In genomic region chr6:48113130-48113529, GRCh38 we compare ENCODE assay signal across 15 cellular contexts. TPM values are rescaled to one million over a fixed set of nuclear protein-coding genes. Genes with fewer than 3 reads are reported as not detected.
"Had no signal": no experiment of that assay in that cellular context is flagged by ENCODE, and none has a peak within 500 bp of the region (broad histone marks: within the 10 kb centered on the region; RNA-seq: fewer than 3 reads in every experiment).

No MANE protein-coding gene starts in this region.

- H3K27me3 Mint-ChIP-seq: activated CD4-positive, alpha-beta T cell treated with anti-CD3 and anti-CD28 coated beads, Interleukin-2, amount 10 ng/mL, durations not matched to agents 24 days and 14 days; activated naive CD8-positive, alpha-beta T cell treated with anti-CD3 and anti-CD28 coated beads, Interleukin-2, amount 10 ng/mL, durations not matched to agents 7 days and 5 days; effector memory CD8-positive, alpha-beta T cell; stimulated activated naive CD8-positive, alpha-beta T cell treated with anti-CD3 and anti-CD28 coated beads, Interleukin-15, Interleukin-2, amounts not matched to agents 100 ng/mL and 50 ng/mL, for 24 hours had no signal

- H3K9me3 Mint-ChIP-seq: activated CD4-positive, alpha-beta T cell treated with anti-CD3 and anti-CD28 coated beads, Interleukin-2, amount 10 ng/mL, durations not matched to agents 24 days and 14 days; activated naive CD8-positive, alpha-beta T cell treated with anti-CD3 and anti-CD28 coated beads, Interleukin-2, amount 10 ng/mL, durations not matched to agents 7 days and 5 days; activated T-helper 1 cell treated with anti-CD3 and anti-CD28 coated beads, Interleukin-12 subunit alpha, Interleukin-12 subunit beta, Interleukin-2, Interleukin-4 antibody, amounts not matched to agents 30 ng/mL and 10 ng/mL and 1 ng/mL, durations not matched to agents 14 hours and 24 hours and 36 hours; effector memory CD8-positive, alpha-beta T cell; stimulated activated naive CD8-positive, alpha-beta T cell treated with anti-CD3 and anti-CD28 coated beads, Interleukin-15, Interleukin-2, amounts not matched to agents 100 ng/mL and 50 ng/mL, for 24 hours; T-helper 2 cell treated with Interferon-gamma antibody and Interleukin-4, amounts not matched to agents 5 μg/mL and 100 μg/mL, for 36 hours had no signal

- H3K4me1 Mint-ChIP-seq: activated CD4-positive, alpha-beta T cell treated with anti-CD3 and anti-CD28 coated beads, Interleukin-2, amount 10 ng/mL, durations not matched to agents 24 days and 14 days; activated naive CD8-positive, alpha-beta T cell treated with anti-CD3 and anti-CD28 coated beads, Interleukin-2, amount 10 ng/mL, durations not matched to agents 7 days and 5 days had no signal

- H3K9me3 ChIP-seq: suprapubic skin, upper lobe of left lung had no signal

- H3K36me3 ChIP-seq: brain microvascular endothelial cell, suprapubic skin, upper lobe of left lung had no signal

- ATAC-seq: effector memory CD8-positive, alpha-beta T cell had no signal

- H3K36me3 Mint-ChIP-seq: activated naive CD8-positive, alpha-beta T cell treated with anti-CD3 and anti-CD28 coated beads, Interleukin-2, amount 10 ng/mL, durations not matched to agents 7 days and 5 days had no signal

- H3K4me3 ChIP-seq: suprapubic skin, upper lobe of left lung had no signal

- H3K4me3 Mint-ChIP-seq: activated CD4-positive, alpha-beta T cell treated with anti-CD3 and anti-CD28 coated beads, Interleukin-2, amount 10 ng/mL, durations not matched to agents 24 days and 14 days; activated naive CD8-positive, alpha-beta T cell treated with anti-CD3 and anti-CD28 coated beads, Interleukin-2, amount 10 ng/mL, durations not matched to agents 7 days and 5 days; activated T-helper 1 cell treated with anti-CD3 and anti-CD28 coated beads, Interleukin-12 subunit alpha, Interleukin-12 subunit beta, Interleukin-2, Interleukin-4 antibody, amounts not matched to agents 30 ng/mL and 10 ng/mL and 1 ng/mL, durations not matched to agents 14 hours and 24 hours and 36 hours; effector memory CD8-positive, alpha-beta T cell; stimulated activated naive CD8-positive, alpha-beta T cell treated with anti-CD3 and anti-CD28 coated beads, Interleukin-15, Interleukin-2, amounts not matched to agents 100 ng/mL and 50 ng/mL, for 24 hours; T-helper 2 cell treated with Interferon-gamma antibody and Interleukin-4, amounts not matched to agents 5 μg/mL and 100 μg/mL, for 36 hours had no signal

- H3K27ac ChIP-seq: brain microvascular endothelial cell, suprapubic skin, upper lobe of left lung had no signal

- H3K4me1 ChIP-seq: suprapubic skin, upper lobe of left lung had no signal

- H3K27ac Mint-ChIP-seq: activated CD4-positive, alpha-beta T cell treated with anti-CD3 and anti-CD28 coated beads, Interleukin-2, amount 10 ng/mL, durations not matched to agents 24 days and 14 days; activated naive CD8-positive, alpha-beta T cell treated with anti-CD3 and anti-CD28 coated beads, Interleukin-2, amount 10 ng/mL, durations not matched to agents 7 days and 5 days; activated T-helper 1 cell treated with anti-CD3 and anti-CD28 coated beads, Interleukin-12 subunit alpha, Interleukin-12 subunit beta, Interleukin-2, Interleukin-4 antibody, amounts not matched to agents 30 ng/mL and 10 ng/mL and 1 ng/mL, durations not matched to agents 14 hours and 24 hours and 36 hours; effector memory CD8-positive, alpha-beta T cell; stimulated activated naive CD8-positive, alpha-beta T cell treated with anti-CD3 and anti-CD28 coated beads, Interleukin-15, Interleukin-2, amounts not matched to agents 100 ng/mL and 50 ng/mL, for 24 hours; T-helper 2 cell treated with Interferon-gamma antibody and Interleukin-4, amounts not matched to agents 5 μg/mL and 100 μg/mL, for 36 hours had no signal

- DNase-seq: activated CD4-positive, alpha-beta T cell treated with anti-CD3 and anti-CD28 coated beads, Interleukin-2, amount 10 ng/mL, durations not matched to agents 24 days and 14 days; activated CD4-positive, CD25-positive, alpha-beta regulatory T cell; activated naive CD4-positive, alpha-beta T cell; activated naive CD8-positive, alpha-beta T cell treated with anti-CD3 and anti-CD28 coated beads, Interleukin-2, amount 10 ng/mL, durations not matched to agents 7 days and 5 days; brain microvascular endothelial cell; effector memory CD8-positive, alpha-beta T cell; head of caudate nucleus; retina; stimulated activated CD4-positive, alpha-beta T cell treated with anti-CD3 and anti-CD28 coated beads, Interleukin-15, amount 100 ng/mL, for 24 hours; stimulated activated CD4-positive, alpha-beta T cell treated with anti-CD3 and anti-CD28 coated beads, Interleukin-4, amount 100 ng/mL, for 1 hour; upper lobe of left lung had no signal

- H3K27me3 ChIP-seq: brain microvascular endothelial cell, suprapubic skin, upper lobe of left lung had no signal

RNA-seq across cellular contexts. Expression of gene PTCHD4, which starts 2.1 kb away (rescaled TPM):
- total RNA-seq: activated CD4-positive, alpha-beta T cell treated with anti-CD3 and anti-CD28 coated beads, Interleukin-2, amount 10 ng/mL, durations not matched to agents 24 days and 14 days; activated naive CD8-positive, alpha-beta T cell treated with anti-CD3 and anti-CD28 coated beads, Interleukin-2, amount 10 ng/mL, durations not matched to agents 7 days and 5 days; activated T-helper 1 cell treated with anti-CD3 and anti-CD28 coated beads, Interleukin-12 subunit alpha, Interleukin-12 subunit beta, Interleukin-2, Interleukin-4 antibody, amounts not matched to agents 30 ng/mL and 10 ng/mL and 1 ng/mL, durations not matched to agents 14 hours and 24 hours and 36 hours had no signal
